In genomic region chr16:48366165-48367093, GRCh38 we compare ENCODE assay signal across 8 cellular contexts.
DNase-seq lines count a peak whose midpoint lies in the region; ATAC-seq and TF ChIP-seq lines count a peak whose summit lies in the region.

No MANE protein-coding gene starts in this region.

- H3K4me1 ChIP-seq in HUES6 (ENCODE audit: control insufficient read depth, insufficient read depth, low read length) = peaks cover 38% of the 10 kb centered on the region

- DNase-seq in GM06990 (ENCODE audit: extremely low read depth, insufficient read length) (peak; percentile 36), SKM-1 treated with dmso at 0.1 percent for 144 hours (lab: John Stamatoyannopoulos, UW; ENCODE audit: unreplicated experiment) (peak; percentile 83), brain microvascular endothelial cell (peak; percentile 73), iris pigment epithelial cell (ENCODE audit: low read depth) (peak; percentile 92), NCI-H187 treated with DMSO at 0.1 percent for 48 hours (lab: John Stamatoyannopoulos, UW) (no peak)
- peak; percentile 67 for DNase-seq in stimulated activated CD4-positive, alpha-beta T cell treated with anti-CD3 and anti-CD28 coated beads, Interleukin-1b, Interleukin-23, amount 100 ng/mL, for 48 hours

- peak overlapping the region; percentile 75 for H3K4me3 ChIP-seq in GM06990 (replicated peaks; ENCODE audit: low read depth, low read length)
- H3K4me3 ChIP-seq in HUES6 (ENCODE audit: low read depth, low read length) = peak overlapping the region; percentile 73
- H3K4me3 ChIP-seq in brain microvascular endothelial cell (ENCODE audit: low read depth, low read length) = peak overlapping the region; percentile 66

- H3K9ac ChIP-seq in HUES6 (ENCODE audit: low read length) = peak overlapping the region; percentile 82

- peak; percentile 61 for ATAC-seq in GM21576 (IDR thresholded peaks at IDR 0.05; ENCODE audit: unreplicated experiment)

- TF ChIP-seq CTCF in GM06990 (IDR thresholded peaks at IDR 0.05; ENCODE audit: insufficient read depth, low read length, poor library complexity, severe bottlenecking) (no peak), brain microvascular endothelial cell (IDR thresholded peaks at IDR 0.05; ENCODE audit: low read depth, low read length, missing control alignments) (no peak)

- H3K27ac ChIP-seq in HUES6 (ENCODE audit: low read depth, low read length) = peak overlapping the region; percentile 72
- peak overlapping the region; percentile 81 for H3K27ac ChIP-seq in brain microvascular endothelial cell

- in situ Hi-C loops in brain microvascular endothelial cell (cut with HindIII; ENCODE audit: low pct_ligation_motif_present, low sequenced_read_pairs) = no loop called here

- H3K27me3 ChIP-seq in GM06990 (replicated peaks; ENCODE audit: control insufficient read depth, insufficient read depth, low read length) = no peaks in the 10 kb centered on the region
- H3K27me3 ChIP-seq in HUES6 (ENCODE audit: control insufficient read depth, insufficient read depth, low read length) = no peaks in the 10 kb centered on the region
- H3K27me3 ChIP-seq in brain microvascular endothelial cell (replicated peaks) = no peaks in the 10 kb centered on the region

- H3K36me3 ChIP-seq in GM06990 (ENCODE audit: control insufficient read depth, insufficient read depth, low read length) (peaks cover 2% of the 10 kb centered on the region; the same call in 1 of the 2 replicates), HUES6 (ENCODE audit: control insufficient read depth, insufficient read depth, low read length) (peaks cover 8% of the 10 kb centered on the region), brain microvascular endothelial cell (replicated peaks) (peaks cover 6% of the 10 kb centered on the region)

- no peaks in the 10 kb centered on the region for H3K9me3 ChIP-seq in HUES6 (ENCODE audit: control insufficient read depth, insufficient read depth, low read depth, low read length)
